ENCODE assay signal across 8 cellular contexts in genomic region chr5:34499001-34499734, GRCh38.
DNase-seq lines count a peak whose midpoint lies in the region; ATAC-seq, FAIRE-seq and TF ChIP-seq lines count a peak whose summit lies in the region.

No MANE protein-coding gene starts in this region.

- peak; percentile 84 for ATAC-seq in HG03159 (IDR thresholded peaks at IDR 0.05; ENCODE audit: unreplicated experiment)

- no peaks in the 10 kb centered on the region for H4K20me1 ChIP-seq in SU-DHL-6 (ENCODE audit: low read depth, low read length)
- H4K20me1 ChIP-seq in hepatocyte (ENCODE audit: insufficient read depth, poor library complexity, severe bottlenecking), result no peaks in the 10 kb centered on the region

- H3F3A ChIP-seq in SU-DHL-6 (ENCODE audit: insufficient read depth), result no peaks in the 10 kb centered on the region

- H3K4me1 ChIP-seq in hepatocyte (ENCODE audit: insufficient read depth), result peaks cover 14% of the 10 kb centered on the region

- peak; percentile 86 for FAIRE-seq in GM19239 (lab: Jason Lieb, UNC)

- DNase-seq in AG10803 (ENCODE audit: low read depth) (peak; percentile 82), GM19239 (ENCODE audit: insufficient read length, low spot score) (no peak), hepatocyte (ENCODE audit: low spot score) (peak; percentile 46), caudate nucleus (lab: John Stamatoyannopoulos, UW) (no peak), NCI-H2081 treated with DMSO at 0.1 percent for 48 hours (lab: John Stamatoyannopoulos, UW) (no peak), SK-N-DZ (ENCODE audit: low spot score) (no peak)

- H3K4me2 ChIP-seq in SU-DHL-6 (ENCODE audit: low read depth, low read length, poor library complexity, severe bottlenecking), result no peak overlapping the region
- H3K4me2 ChIP-seq in hepatocyte, result peak overlapping the region; percentile 20

- H3K36me3 ChIP-seq in SU-DHL-6 (ENCODE audit: low read length) (no peaks in the 10 kb centered on the region), hepatocyte (replicated peaks; ENCODE audit: insufficient read depth, low read depth) (no peaks in the 10 kb centered on the region)

- no peaks in the 10 kb centered on the region for H3K9me2 ChIP-seq in SU-DHL-6 (replicated peaks; ENCODE audit: insufficient read depth, low read length)
- no peaks in the 10 kb centered on the region for H3K9me2 ChIP-seq in hepatocyte (replicated peaks; ENCODE audit: insufficient read depth)

- H3K9ac ChIP-seq in SU-DHL-6 (ENCODE audit: low read length), result no peak overlapping the region

- H3K9me3 ChIP-seq in SU-DHL-6 (ENCODE audit: insufficient read depth, low read length) (no peaks in the 10 kb centered on the region), hepatocyte (ENCODE audit: low read depth) (no peaks in the 10 kb centered on the region)

- TF ChIP-seq CTCF in AG10803 (conservative IDR thresholded peaks at IDR 0.05; ENCODE audit: low read length) (no peak), SU-DHL-6 (IDR thresholded peaks at IDR 0.05; ENCODE audit: insufficient read depth, low read length, poor library complexity, severe bottlenecking) (no peak), hepatocyte (IDR thresholded peaks at IDR 0.05; ENCODE audit: poor library complexity) (no peak)

- H2AFZ ChIP-seq in SU-DHL-6 (ENCODE audit: low read depth, low read length, severe bottlenecking) (peak overlapping the region; percentile 41), hepatocyte (peak overlapping the region; percentile 12)

- 72% methylated on average over 5 of the region's 5 CpGs for WGBS in hepatocyte (ENCODE audit: low lambda C conversion rate, missing lambda C conversion rate)

- H3K79me2 ChIP-seq in SU-DHL-6 (ENCODE audit: insufficient read depth, low read length) (no peaks in the 10 kb centered on the region), hepatocyte (no peaks in the 10 kb centered on the region)

- H3K27me3 ChIP-seq in SU-DHL-6 (ENCODE audit: low read length), result no peaks in the 10 kb centered on the region
- no peaks in the 10 kb centered on the region for H3K27me3 ChIP-seq in hepatocyte

- H3K27ac ChIP-seq in SU-DHL-6 (ENCODE audit: low read depth, low read length) (no peak overlapping the region), hepatocyte (peak overlapping the region; percentile 78), caudate nucleus (ENCODE audit: low read depth, low read length) (no peak overlapping the region)

- no peak overlapping the region for H3K4me3 ChIP-seq in AG10803 (ENCODE audit: low read length)
- no peak overlapping the region for H3K4me3 ChIP-seq in SU-DHL-6 (ENCODE audit: insufficient read depth, low read length, poor library complexity, severe bottlenecking)
- H3K4me3 ChIP-seq in hepatocyte, result no peak overlapping the region

Comparison
In these comparisons a context has a peak if more than half of its experiments do, and no peak if none do; other contexts are left out.
1. DNase-seq: peak in AG10803 (single experiment) and hepatocyte (single experiment); none in GM19239 (single experiment), caudate nucleus (0 of 61), NCI-H2081 treated with DMSO at 0.1 percent for 48 hours (single experiment) and SK-N-DZ (single experiment).